1 cellular context compared by ENCODE assay signal in genomic region chr20:18678599-18678998, GRCh38.
TF ChIP-seq lines count a peak whose summit lies in the region.

No MANE protein-coding gene starts in this region.

TF ChIP-seq in H1, 55 proteins besides CTCF, POLR2A, EP300 and RAD21:
- TF ChIP-seq ZNF274 (IDR thresholded peaks at IDR 0.05; ENCODE audit: borderline replicate concordance, extremely low read depth, low read length) (no peak), SIRT6 (IDR thresholded peaks at IDR 0.05; ENCODE audit: low read length) (no peak), ASH2L (IDR thresholded peaks at IDR 0.05; ENCODE audit: low read length) (no peak), TAF1 (IDR thresholded peaks at IDR 0.05; ENCODE audit: low read depth, low read length) (no peak), POU5F1 (IDR thresholded peaks at IDR 0.05; ENCODE audit: low read depth, low read length) (no peak), CEBPB (IDR thresholded peaks at IDR 0.05; ENCODE audit: low read depth, low read length) (no peak), RBBP5 (IDR thresholded peaks at IDR 0.05; ENCODE audit: borderline replicate concordance, low read depth, low read length) (no peak), EGR1 (IDR thresholded peaks at IDR 0.05; ENCODE audit: borderline replicate concordance, low read depth, low read length) (no peak), RXRA (IDR thresholded peaks at IDR 0.05; ENCODE audit: insufficient read depth, low read depth, low read length) (no peak), KDM5A (IDR thresholded peaks at IDR 0.05; ENCODE audit: low read length) (no peak), CHD2 (IDR thresholded peaks at IDR 0.05; ENCODE audit: low read length) (no peak), PHF8 (conservative IDR thresholded peaks at IDR 0.05; ENCODE audit: low read depth, low read length) (no peak), NANOG (IDR thresholded peaks at IDR 0.05; ENCODE audit: insufficient read depth, low read depth, low read length, poor library complexity, severe bottlenecking) (no peak), TEAD4 (IDR thresholded peaks at IDR 0.05; ENCODE audit: low read depth, low read length) (no peak)
- TF ChIP-seq, protein P1, sequence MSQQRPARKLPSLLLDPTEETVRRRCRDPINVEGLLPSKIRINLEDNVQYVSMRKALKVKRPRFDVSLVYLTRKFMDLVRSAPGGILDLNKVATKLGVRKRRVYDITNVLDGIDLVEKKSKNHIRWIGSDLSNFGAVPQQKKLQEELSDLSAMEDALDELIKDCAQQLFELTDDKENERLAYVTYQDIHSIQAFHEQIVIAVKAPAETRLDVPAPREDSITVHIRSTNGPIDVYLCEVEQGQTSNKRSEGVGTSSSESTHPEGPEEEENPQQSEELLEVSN (IDR thresholded peaks at IDR 0.05) = no peak
- TF ChIP-seq, protein P2, sequence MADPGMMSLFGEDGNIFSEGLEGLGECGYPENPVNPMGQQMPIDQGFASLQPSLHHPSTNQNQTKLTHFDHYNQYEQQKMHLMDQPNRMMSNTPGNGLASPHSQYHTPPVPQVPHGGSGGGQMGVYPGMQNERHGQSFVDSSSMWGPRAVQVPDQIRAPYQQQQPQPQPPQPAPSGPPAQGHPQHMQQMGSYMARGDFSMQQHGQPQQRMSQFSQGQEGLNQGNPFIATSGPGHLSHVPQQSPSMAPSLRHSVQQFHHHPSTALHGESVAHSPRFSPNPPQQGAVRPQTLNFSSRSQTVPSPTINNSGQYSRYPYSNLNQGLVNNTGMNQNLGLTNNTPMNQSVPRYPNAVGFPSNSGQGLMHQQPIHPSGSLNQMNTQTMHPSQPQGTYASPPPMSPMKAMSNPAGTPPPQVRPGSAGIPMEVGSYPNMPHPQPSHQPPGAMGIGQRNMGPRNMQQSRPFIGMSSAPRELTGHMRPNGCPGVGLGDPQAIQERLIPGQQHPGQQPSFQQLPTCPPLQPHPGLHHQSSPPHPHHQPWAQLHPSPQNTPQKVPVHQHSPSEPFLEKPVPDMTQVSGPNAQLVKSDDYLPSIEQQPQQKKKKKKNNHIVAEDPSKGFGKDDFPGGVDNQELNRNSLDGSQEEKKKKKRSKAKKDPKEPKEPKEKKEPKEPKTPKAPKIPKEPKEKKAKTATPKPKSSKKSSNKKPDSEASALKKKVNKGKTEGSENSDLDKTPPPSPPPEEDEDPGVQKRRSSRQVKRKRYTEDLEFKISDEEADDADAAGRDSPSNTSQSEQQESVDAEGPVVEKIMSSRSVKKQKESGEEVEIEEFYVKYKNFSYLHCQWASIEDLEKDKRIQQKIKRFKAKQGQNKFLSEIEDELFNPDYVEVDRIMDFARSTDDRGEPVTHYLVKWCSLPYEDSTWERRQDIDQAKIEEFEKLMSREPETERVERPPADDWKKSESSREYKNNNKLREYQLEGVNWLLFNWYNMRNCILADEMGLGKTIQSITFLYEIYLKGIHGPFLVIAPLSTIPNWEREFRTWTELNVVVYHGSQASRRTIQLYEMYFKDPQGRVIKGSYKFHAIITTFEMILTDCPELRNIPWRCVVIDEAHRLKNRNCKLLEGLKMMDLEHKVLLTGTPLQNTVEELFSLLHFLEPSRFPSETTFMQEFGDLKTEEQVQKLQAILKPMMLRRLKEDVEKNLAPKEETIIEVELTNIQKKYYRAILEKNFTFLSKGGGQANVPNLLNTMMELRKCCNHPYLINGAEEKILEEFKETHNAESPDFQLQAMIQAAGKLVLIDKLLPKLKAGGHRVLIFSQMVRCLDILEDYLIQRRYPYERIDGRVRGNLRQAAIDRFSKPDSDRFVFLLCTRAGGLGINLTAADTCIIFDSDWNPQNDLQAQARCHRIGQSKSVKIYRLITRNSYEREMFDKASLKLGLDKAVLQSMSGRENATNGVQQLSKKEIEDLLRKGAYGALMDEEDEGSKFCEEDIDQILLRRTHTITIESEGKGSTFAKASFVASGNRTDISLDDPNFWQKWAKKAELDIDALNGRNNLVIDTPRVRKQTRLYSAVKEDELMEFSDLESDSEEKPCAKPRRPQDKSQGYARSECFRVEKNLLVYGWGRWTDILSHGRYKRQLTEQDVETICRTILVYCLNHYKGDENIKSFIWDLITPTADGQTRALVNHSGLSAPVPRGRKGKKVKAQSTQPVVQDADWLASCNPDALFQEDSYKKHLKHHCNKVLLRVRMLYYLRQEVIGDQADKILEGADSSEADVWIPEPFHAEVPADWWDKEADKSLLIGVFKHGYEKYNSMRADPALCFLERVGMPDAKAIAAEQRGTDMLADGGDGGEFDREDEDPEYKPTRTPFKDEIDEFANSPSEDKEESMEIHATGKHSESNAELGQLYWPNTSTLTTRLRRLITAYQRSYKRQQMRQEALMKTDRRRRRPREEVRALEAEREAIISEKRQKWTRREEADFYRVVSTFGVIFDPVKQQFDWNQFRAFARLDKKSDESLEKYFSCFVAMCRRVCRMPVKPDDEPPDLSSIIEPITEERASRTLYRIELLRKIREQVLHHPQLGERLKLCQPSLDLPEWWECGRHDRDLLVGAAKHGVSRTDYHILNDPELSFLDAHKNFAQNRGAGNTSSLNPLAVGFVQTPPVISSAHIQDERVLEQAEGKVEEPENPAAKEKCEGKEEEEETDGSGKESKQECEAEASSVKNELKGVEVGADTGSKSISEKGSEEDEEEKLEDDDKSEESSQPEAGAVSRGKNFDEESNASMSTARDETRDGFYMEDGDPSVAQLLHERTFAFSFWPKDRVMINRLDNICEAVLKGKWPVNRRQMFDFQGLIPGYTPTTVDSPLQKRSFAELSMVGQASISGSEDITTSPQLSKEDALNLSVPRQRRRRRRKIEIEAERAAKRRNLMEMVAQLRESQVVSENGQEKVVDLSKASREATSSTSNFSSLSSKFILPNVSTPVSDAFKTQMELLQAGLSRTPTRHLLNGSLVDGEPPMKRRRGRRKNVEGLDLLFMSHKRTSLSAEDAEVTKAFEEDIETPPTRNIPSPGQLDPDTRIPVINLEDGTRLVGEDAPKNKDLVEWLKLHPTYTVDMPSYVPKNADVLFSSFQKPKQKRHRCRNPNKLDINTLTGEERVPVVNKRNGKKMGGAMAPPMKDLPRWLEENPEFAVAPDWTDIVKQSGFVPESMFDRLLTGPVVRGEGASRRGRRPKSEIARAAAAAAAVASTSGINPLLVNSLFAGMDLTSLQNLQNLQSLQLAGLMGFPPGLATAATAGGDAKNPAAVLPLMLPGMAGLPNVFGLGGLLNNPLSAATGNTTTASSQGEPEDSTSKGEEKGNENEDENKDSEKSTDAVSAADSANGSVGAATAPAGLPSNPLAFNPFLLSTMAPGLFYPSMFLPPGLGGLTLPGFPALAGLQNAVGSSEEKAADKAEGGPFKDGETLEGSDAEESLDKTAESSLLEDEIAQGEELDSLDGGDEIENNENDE (IDR thresholded peaks at IDR 0.05; ENCODE audit: insufficient replicate concordance, low read length) = no peak
TF ChIP-seq in H1: peak in this region for 0.
